Comparison of ENCODE assay signal across 16 cellular contexts in genomic region chr5:112986224-112986623, GRCh38. TPM values are rescaled to one million over a fixed set of nuclear protein-coding genes. Genes with fewer than 3 reads are reported as not detected.
A peak's percentile ranks its signal among the peaks of the same experiment; 100 is the strongest.
DNase-seq lines count a peak whose midpoint lies in the region; ATAC-seq and TF ChIP-seq lines count a peak whose summit lies in the region.
"Had no signal": no experiment of that assay in that cellular context is flagged by ENCODE, and none has a peak within 500 bp of the region (broad histone marks: within the 10 kb centered on the region; RNA-seq: fewer than 3 reads in every experiment).

No MANE protein-coding gene starts in this region.

- H3K4me3 Mint-ChIP-seq in T-helper 17 cell, result no peak overlapping the region
- H3K4me3 Mint-ChIP-seq: CD4-positive, alpha-beta memory T cell; H9 had no signal

- H3K4me2 ChIP-seq in SK-N-SH (no peak overlapping the region), trophoblast cell (ENCODE audit: low read length) (no peak overlapping the region)

- H3K36me3 ChIP-seq in SK-N-SH (replicated peaks in 1 of 2; ENCODE audit: control insufficient read depth in 1 of 2, insufficient read depth in 2 of 2, low read length in 1 of 2), result peaks cover 28 to 41% of the 10 kb centered on the region in 2 experiments
- peaks cover 5 to 7% of the 10 kb centered on the region in 2 experiments for H3K36me3 ChIP-seq in trophoblast cell (ENCODE audit: control insufficient read depth in 1 of 2, insufficient read depth in 2 of 2, low read length in 2 of 2)

- H3K4me3 ChIP-seq in SK-N-SH (ENCODE audit: low read depth in 2 of 2, low read length in 1 of 2) (no peak overlapping the region), trophoblast cell (ENCODE audit: low read depth, low read length) (no peak overlapping the region)
- H3K4me3 ChIP-seq: GM12878, GM23248 had no signal

- H3K27me3 ChIP-seq in SK-N-SH (ENCODE audit: insufficient read depth) (no peaks in the 10 kb centered on the region), trophoblast cell (ENCODE audit: insufficient read depth, low read length) (no peaks in the 10 kb centered on the region)
- H3K27me3 ChIP-seq: BE2C had no signal

- no peak overlapping the region for H3K23ac ChIP-seq in trophoblast cell (ENCODE audit: low read length)

- H2AK5ac ChIP-seq in trophoblast cell (ENCODE audit: low read length), result no peak overlapping the region

- CTCF ChIA-PET in SK-N-SH (lab: Yijun Ruan, JAX), result interaction anchor here (0.8 to 6.2 kb wide), 3 partner anchors 10 to 294 kb away, joined by 3 to 46 read pairs (median 5); no protein-coding TSS in a partner anchor

- no peaks in the 10 kb centered on the region for H3F3A ChIP-seq in SK-N-SH (replicated peaks; ENCODE audit: insufficient read depth)

- H3K79me2 ChIP-seq in SK-N-SH (ENCODE audit: insufficient read depth) (peaks cover 99% of the 10 kb centered on the region), trophoblast cell (ENCODE audit: control insufficient read depth, insufficient read depth, low read length, poor library complexity) (peaks cover 4% of the 10 kb centered on the region)

- no peak overlapping the region for H3K14ac ChIP-seq in trophoblast cell (ENCODE audit: low read length)

- TF ChIP-seq CTCF in SK-N-SH (IDR thresholded peaks at IDR 0.05), result no peak

- H3K4me1 Mint-ChIP-seq in T-helper 17 cell, result peaks cover 44% of the 10 kb centered on the region

- H2BK5ac ChIP-seq in trophoblast cell (ENCODE audit: low read depth, low read length, poor library complexity), result no peak overlapping the region

- WGBS in SK-N-SH (ENCODE audit: low lambda C conversion rate), result 85% methylated on average over 4 of the region's 4 CpGs
- no CpG with 5 or more reads among the region's 4 CpGs for WGBS in trophoblast cell (ENCODE audit: extremely low coverage, insufficient coverage, insufficient read length)

- no peak overlapping the region for H4K12ac ChIP-seq in trophoblast cell (ENCODE audit: low read depth, low read length)

- H2BK12ac ChIP-seq in trophoblast cell (ENCODE audit: low read length), result no peak overlapping the region

- H3K27ac ChIP-seq in SK-N-SH (ENCODE audit: low read depth in 2 of 2, low read length in 1 of 2), result no peak overlapping the region
- H3K27ac ChIP-seq in trophoblast cell (ENCODE audit: low read depth, low read length), result no peak overlapping the region
- H3K27ac ChIP-seq: C4-2B, GM23248, HL-60 had no signal

- H3K36me3 Mint-ChIP-seq in T-helper 17 cell (ENCODE audit: low read depth), result peaks cover 2% of the 10 kb centered on the region

- POLR2A ChIA-PET in SK-N-SH (lab: Yijun Ruan, JAX), result interaction anchor here (1.1 kb wide), 1 partner anchor 10 kb away, joined by 4 read pairs; the partner anchor contains the start of gene DCP2

- H3K27me3 Mint-ChIP-seq in T-helper 17 cell, result no peaks in the 10 kb centered on the region
- H3K27me3 Mint-ChIP-seq: CD4-positive, alpha-beta memory T cell had no signal

- no peak for TF ChIP-seq EP300 in SK-N-SH (IDR thresholded peaks at IDR 0.05; ENCODE audit: borderline replicate concordance in 1 of 2, low read depth in 1 of 2, low read length in 1 of 2)

- no peak overlapping the region for H2BK120ac ChIP-seq in trophoblast cell (ENCODE audit: insufficient read depth, low read length, poor library complexity)

- no peak for TF ChIP-seq RAD21 in SK-N-SH (IDR thresholded peaks at IDR 0.05; ENCODE audit: low read length)

- no peak overlapping the region for H3K18ac ChIP-seq in trophoblast cell (ENCODE audit: low read length)

- H2AFZ ChIP-seq in SK-N-SH (ENCODE audit: low read depth) (no peak overlapping the region), trophoblast cell (ENCODE audit: insufficient read depth, low read length, poor library complexity) (no peak overlapping the region)
- H2AFZ ChIP-seq: GM23248 had no signal

- peak overlapping the region; percentile 70 for H3K27ac Mint-ChIP-seq in T-helper 17 cell
- H3K27ac Mint-ChIP-seq: H9 had no signal

- H3K9ac ChIP-seq in SK-N-SH (no peak overlapping the region), trophoblast cell (ENCODE audit: low read length) (no peak overlapping the region)
- H3K9ac ChIP-seq: GM23248 had no signal

- peak overlapping the region; percentile 86 for H3K4ac ChIP-seq in trophoblast cell (ENCODE audit: low read depth, low read length)

- no peaks in the 10 kb centered on the region for H3K9me3 ChIP-seq in SK-N-SH
- H3K9me3 ChIP-seq in T-helper 17 cell (ENCODE audit: control insufficient read depth, low read length, poor library complexity, severe bottlenecking), result no peaks in the 10 kb centered on the region
- no peaks in the 10 kb centered on the region for H3K9me3 ChIP-seq in trophoblast cell (ENCODE audit: insufficient read depth, low read depth, low read length)
- H3K9me3 ChIP-seq: BE2C had no signal

- H4K20me1 ChIP-seq in SK-N-SH (ENCODE audit: insufficient read depth), result peaks cover 25% of the 10 kb centered on the region

- H3K79me1 ChIP-seq in trophoblast cell (ENCODE audit: low read length), result no peaks in the 10 kb centered on the region

- no peak for DNase-seq in SK-N-SH
- DNase-seq in T-helper 17 cell, result no peak
- DNase-seq in trophoblast cell, result no peak
- no peak for DNase-seq in Ammon's horn (ENCODE audit: low spot score)
- no peak for DNase-seq in stimulated activated CD4-positive, alpha-beta T cell treated with anti-CD3 and anti-CD28 coated beads, Interleukin-15, amount 100 ng/mL, for 24 hours
- DNase-seq: 8988T; BE2C; CD4-positive, alpha-beta memory T cell; DMS79; GM23248; H9 had no signal

- H3K4me1 ChIP-seq in SK-N-SH (ENCODE audit: control insufficient read depth in 1 of 2, insufficient read depth in 2 of 2, low read depth in 1 of 2, low read length in 1 of 2) (no peaks in the 10 kb centered on the region; a peak in 1 of 4 replicates), trophoblast cell (ENCODE audit: control insufficient read depth in 1 of 2, insufficient read depth in 2 of 2, low read length in 2 of 2) (no peaks in the 10 kb centered on the region)
- H3K4me1 ChIP-seq: BE2C had no signal

- no peak overlapping the region for H4K8ac ChIP-seq in trophoblast cell (ENCODE audit: low read depth, low read length)

- H4K91ac ChIP-seq in trophoblast cell (ENCODE audit: low read depth, low read length), result no peak overlapping the region

- no peaks in the 10 kb centered on the region for H3K9me2 ChIP-seq in SK-N-SH

- ATAC-seq in SK-N-SH treated with all-trans-retinoic acid at 6 μM for 48 hours, result peak; percentile 71; the same call in 1 of the 3 replicates
- no peak for ATAC-seq in T-helper 17 cell
- ATAC-seq in HG02798 (IDR thresholded peaks at IDR 0.05; ENCODE audit: poor library complexity, unreplicated experiment), result no peak
- ATAC-seq: GM12878 had no signal

TF ChIP-seq in SK-N-SH treated with all-trans-retinoic acid at 6 μM for 48 hours, 23 proteins besides CTCF, POLR2A, EP300 and RAD21:
- no peak for TF ChIP-seq CSDC2 (CRISPR knock-in tag; IDR thresholded peaks at IDR 0.05)
- no peak for TF ChIP-seq ZNF565 (CRISPR knock-in tag; conservative IDR thresholded peaks at IDR 0.05; ENCODE audit: low read depth)
- TF ChIP-seq, protein P1, sequence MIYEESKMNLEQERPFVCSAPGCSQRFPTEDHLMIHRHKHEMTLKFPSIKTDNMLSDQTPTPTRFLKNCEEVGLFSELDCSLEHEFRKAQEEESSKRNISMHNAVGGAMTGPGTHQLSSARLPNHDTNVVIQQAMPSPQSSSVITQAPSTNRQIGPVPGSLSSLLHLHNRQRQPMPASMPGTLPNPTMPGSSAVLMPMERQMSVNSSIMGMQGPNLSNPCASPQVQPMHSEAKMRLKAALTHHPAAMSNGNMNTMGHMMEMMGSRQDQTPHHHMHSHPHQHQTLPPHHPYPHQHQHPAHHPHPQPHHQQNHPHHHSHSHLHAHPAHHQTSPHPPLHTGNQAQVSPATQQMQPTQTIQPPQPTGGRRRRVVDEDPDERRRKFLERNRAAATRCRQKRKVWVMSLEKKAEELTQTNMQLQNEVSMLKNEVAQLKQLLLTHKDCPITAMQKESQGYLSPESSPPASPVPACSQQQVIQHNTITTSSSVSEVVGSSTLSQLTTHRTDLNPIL (CRISPR knock-in tag; IDR thresholded peaks at IDR 0.05; ENCODE audit: low read depth), result no peak
- TF ChIP-seq PPARA (CRISPR knock-in tag; IDR thresholded peaks at IDR 0.05; ENCODE audit: borderline replicate concordance), result no peak
- TF ChIP-seq ISL1 (CRISPR knock-in tag; IDR thresholded peaks at IDR 0.05), result no peak
- TF ChIP-seq ESRRG (CRISPR knock-in tag; IDR thresholded peaks at IDR 0.05), result no peak
- no peak for TF ChIP-seq ZFP3 (CRISPR knock-in tag; IDR thresholded peaks at IDR 0.05)
- no peak for TF ChIP-seq ZNF8 (CRISPR knock-in tag; IDR thresholded peaks at IDR 0.05)
TF ChIP-seq in SK-N-SH treated with all-trans-retinoic acid at 6 μM for 48 hours: peak in this region for 0.

TF ChIP-seq in SK-N-SH, 30 proteins besides CTCF, POLR2A, EP300 and RAD21:
- TF ChIP-seq ELF1 (IDR thresholded peaks at IDR 0.05) (no peak), FOXM1 (IDR thresholded peaks at IDR 0.05; ENCODE audit: low read depth) (no peak), GATA2 (CRISPR knock-in tag; IDR thresholded peaks at IDR 0.05) (no peak), MXI1 (IDR thresholded peaks at IDR 0.05; ENCODE audit: low read depth, low read length) (no peak), TAF1 (IDR thresholded peaks at IDR 0.05; ENCODE audit: borderline replicate concordance, low read depth, low read length) (no peak), USF2 (IDR thresholded peaks at IDR 0.05; ENCODE audit: borderline replicate concordance, low read depth, low read length) (no peak), SIN3A (IDR thresholded peaks at IDR 0.05; ENCODE audit: borderline replicate concordance, low read depth, low read length) (no peak), RFX5 (IDR thresholded peaks at IDR 0.05; ENCODE audit: low read length) (no peak), NRF1 (IDR thresholded peaks at IDR 0.05; ENCODE audit: low read depth, low read length) (no peak), NFIC (IDR thresholded peaks at IDR 0.05; ENCODE audit: borderline replicate concordance) (no peak)
- TF ChIP-seq, protein P2, sequence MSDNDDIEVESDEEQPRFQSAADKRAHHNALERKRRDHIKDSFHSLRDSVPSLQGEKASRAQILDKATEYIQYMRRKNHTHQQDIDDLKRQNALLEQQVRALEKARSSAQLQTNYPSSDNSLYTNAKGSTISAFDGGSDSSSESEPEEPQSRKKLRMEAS (IDR thresholded peaks at IDR 0.05; ENCODE audit: low read depth), result no peak

RNA-seq across cellular contexts. Expression of gene DCP2, which starts 9.6 kb away (rescaled TPM):
- polyA plus RNA-seq in SK-N-SH (2012; rRNA removed), result 6.0 and 6.9 TPM in 2 replicates
- polyA plus RNA-seq in SK-N-SH (2012; cell fraction: cytosol; rRNA removed), result 6.3 and 8.9 TPM in 2 replicates
- polyA plus RNA-seq in SK-N-SH (2012; cell fraction: nucleus; rRNA removed), result 4.1 and 5.9 TPM in 2 replicates
- 10 to 100 TPM; 80.0 to 83.6 TPM for total RNA-seq in T-helper 17 cell
- polyA plus RNA-seq in trophoblast cell (2013), result 52.1 and 52.8 TPM in 2 replicates
